ENCODE assay signal across 16 cellular contexts in the genomic region with DNA sequence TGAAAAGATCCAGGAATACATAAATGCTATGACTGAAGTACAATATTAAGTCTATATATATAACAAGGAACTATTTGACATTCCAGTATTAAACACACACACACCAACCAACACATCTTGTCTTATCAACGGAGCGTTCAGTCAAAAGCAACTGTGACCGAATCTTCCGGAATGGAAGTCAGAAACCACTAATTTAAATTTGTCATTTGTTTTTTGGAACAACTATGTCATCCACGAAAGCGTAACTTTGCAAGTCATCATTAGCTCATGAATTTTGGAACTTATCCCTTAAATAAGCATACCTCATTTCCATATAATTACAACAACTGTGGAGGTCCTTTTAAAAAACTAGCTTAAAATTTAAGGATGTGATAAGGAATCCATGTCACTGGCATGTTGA. TPM values are rescaled to one million over a fixed set of nuclear protein-coding genes. Genes with fewer than 3 reads are reported as not detected.
"Had no signal": no experiment of that assay in that cellular context is flagged by ENCODE, and none has a peak within 500 bp of the region (broad histone marks: within the 10 kb centered on the region; RNA-seq: fewer than 3 reads in every experiment).

No MANE protein-coding gene starts in this region.

- H3K27me3 ChIP-seq: stomach, thyroid gland, uterus had no signal

- H3K4me1 ChIP-seq: uterus had no signal

- H3K9me3 ChIP-seq: lower lobe of right lung, neutrophil, stomach, thyroid gland, uterus had no signal

- DNase-seq: activated CD8-positive, alpha-beta memory T cell treated with anti-CD3 and anti-CD28 coated beads, Interleukin-2, amount 50 U/mL, for 4 hours; activated CD8-positive, alpha-beta T cell treated with anti-CD3 and anti-CD28 coated beads for 36 hours; activated T-cell treated with anti-CD3 and anti-CD28 coated beads, Interleukin-2, amount 50 U/mL, for 72 hours; cerebellar nuclear complex; dermis blood vessel endothelial cell; endodermal cell; erythroblast; lower lobe of right lung; naive thymus-derived CD4-positive, alpha-beta T cell; small intestine; stomach; SW 1271; thyroid gland; uterus had no signal

- H3K27ac ChIP-seq: lower lobe of right lung, neutrophil, stomach, thyroid gland, VCaP had no signal

- H3K4me3 ChIP-seq: lower lobe of right lung, stomach, thyroid gland, uterus had no signal

- ATAC-seq: activated CD8-positive, alpha-beta T cell treated with anti-CD3 and anti-CD28 coated beads for 36 hours; activated T-cell treated with anti-CD3 and anti-CD28 coated beads, Interleukin-2, amount 50 U/mL, for 72 hours; lower lobe of right lung; naive thymus-derived CD4-positive, alpha-beta T cell had no signal

- H3K36me3 ChIP-seq: lower lobe of right lung, neutrophil, stomach, thyroid gland, uterus had no signal

RNA-seq across cellular contexts. Expression of a gene that starts 5.0 kb away (rescaled TPM):
- total RNA-seq: activated CD8-positive, alpha-beta T cell treated with anti-CD3 and anti-CD28 coated beads for 36 hours; activated T-cell treated with anti-CD3 and anti-CD28 coated beads, Interleukin-2, amount 50 U/mL, for 72 hours had no signal
